Comparison of ENCODE assay signal across 28 cellular contexts in the genomic region with DNA sequence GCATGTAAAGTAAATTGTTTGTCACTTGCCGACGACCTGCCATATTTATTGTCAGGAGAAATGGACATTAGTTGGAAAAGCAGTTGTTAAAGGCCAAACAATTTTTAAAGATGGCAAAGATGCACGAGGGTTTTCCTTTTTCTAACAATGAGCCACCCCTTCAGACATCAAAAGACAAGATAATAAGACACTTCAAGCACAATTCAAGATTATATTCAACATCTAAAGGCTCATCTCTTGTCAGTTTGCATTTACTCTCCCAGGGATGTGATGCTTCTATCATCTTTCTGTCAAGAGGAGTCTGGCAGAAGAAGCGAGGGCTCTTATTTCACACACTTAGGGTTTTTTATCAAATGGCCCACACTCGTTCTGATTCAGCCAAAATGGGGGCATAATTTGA.
"Had no signal": no experiment of that assay in that cellular context is flagged by ENCODE, and none has a peak within 500 bp of the region (broad histone marks: within the 10 kb centered on the region; RNA-seq: fewer than 3 reads in every experiment).

No MANE protein-coding gene starts in this region.

- ATAC-seq: activated CD8-positive, alpha-beta memory T cell treated with anti-CD3 and anti-CD28 coated beads, Interleukin-2, amount 10 ng/mL, durations not matched to agents 7 days and 5 days; body of pancreas; Panc1; Right ventricle myocardium inferior; T-cell had no signal

- H3K4me1 Mint-ChIP-seq: activated B cell treated with CpG ODN at 0.5 μM for 24 hours; activated CD4-positive, alpha-beta T cell treated with anti-CD3 and anti-CD28 coated beads, Interleukin-2, amount 10 ng/mL, durations not matched to agents 24 days and 14 days; activated CD8-positive, alpha-beta memory T cell treated with anti-CD3 and anti-CD28 coated beads, Interleukin-2, amount 10 ng/mL, durations not matched to agents 7 days and 5 days; activated naive CD4-positive, alpha-beta T cell treated with anti-CD3 and anti-CD28 coated beads, Interleukin-2, amount 50 U/mL, for 24 hours; central memory CD8-positive, alpha-beta T cell; T-cell had no signal

- H3K9me3 Mint-ChIP-seq: activated B cell treated with CpG ODN at 0.5 μM for 24 hours; activated CD4-positive, alpha-beta T cell treated with anti-CD3 and anti-CD28 coated beads, Interleukin-2, amount 10 ng/mL, durations not matched to agents 24 days and 14 days; activated naive CD4-positive, alpha-beta T cell treated with anti-CD3 and anti-CD28 coated beads, Interleukin-2, amount 50 U/mL, for 24 hours; activated T-cell treated with anti-CD3 and anti-CD28 coated beads, Interleukin-2, amount 50 U/mL, for 24 hours; activated T-helper 1 cell treated with anti-CD3 and anti-CD28 coated beads, Interleukin-12 subunit alpha, Interleukin-12 subunit beta, Interleukin-2, Interleukin-4 antibody, amounts not matched to agents 30 ng/mL and 10 ng/mL and 1 ng/mL, durations not matched to agents 14 hours and 24 hours and 36 hours; central memory CD8-positive, alpha-beta T cell had no signal

- H3K27me3 Mint-ChIP-seq: activated B cell treated with CpG ODN at 0.5 μM for 24 hours; activated T-cell treated with anti-CD3 and anti-CD28 coated beads, Interleukin-2, amount 50 U/mL, for 24 hours; central memory CD8-positive, alpha-beta T cell; T-cell had no signal

- DNase-seq: activated B cell treated with CpG ODN at 0.5 μM for 24 hours; activated CD4-positive, alpha-beta T cell treated with anti-CD3 and anti-CD28 coated beads for 1 hour; activated CD4-positive, alpha-beta T cell treated with anti-CD3 and anti-CD28 coated beads, Interleukin-2, amount 10 ng/mL, durations not matched to agents 24 days and 14 days; activated CD4-positive, alpha-beta T cell treated with anti-CD3 and anti-CD28 coated beads, Interleukin-2, amount 50 U/mL, for 48 hours; activated CD8-positive, alpha-beta memory T cell treated with anti-CD3 and anti-CD28 coated beads, Interleukin-2, amount 10 ng/mL, durations not matched to agents 7 days and 5 days; activated effector memory CD4-positive, alpha-beta T cell treated with Interleukin-2 at 50 U/mL for 16 hours; activated naive CD4-positive, alpha-beta T cell; activated T-cell treated with anti-CD3 and anti-CD28 coated beads, Interleukin-2, amount 50 U/mL, for 24 hours; amniotic stem cell; body of pancreas; KG1; NCI-H1048; NCI-H146; NCI-H1930; NCI-H446 treated with DMSO at 0.1 percent for 48 hours; NCI-H524 treated with DMSO at 0.1 percent for 48 hours; NCI-H748 treated with DMSO at 0.1 percent for 48 hours; NK-92 treated with Interleukin-12 subunit alpha and Interleukin-12 subunit beta, amount 100 ng/mL, for 24 hours; OCI-M1; RPMI8226; T-cell; T-helper 2 cell; T1000 had no signal

- H3K4me3 Mint-ChIP-seq: activated B cell treated with CpG ODN at 0.5 μM for 24 hours; activated CD4-positive, alpha-beta T cell treated with anti-CD3 and anti-CD28 coated beads, Interleukin-2, amount 10 ng/mL, durations not matched to agents 24 days and 14 days; activated CD8-positive, alpha-beta memory T cell treated with anti-CD3 and anti-CD28 coated beads, Interleukin-2, amount 10 ng/mL, durations not matched to agents 7 days and 5 days; activated naive CD4-positive, alpha-beta T cell treated with anti-CD3 and anti-CD28 coated beads, Interleukin-2, amount 50 U/mL, for 24 hours; activated T-cell treated with anti-CD3 and anti-CD28 coated beads, Interleukin-2, amount 50 U/mL, for 24 hours; activated T-helper 1 cell treated with anti-CD3 and anti-CD28 coated beads, Interleukin-12 subunit alpha, Interleukin-12 subunit beta, Interleukin-2, Interleukin-4 antibody, amounts not matched to agents 30 ng/mL and 10 ng/mL and 1 ng/mL, durations not matched to agents 14 hours and 24 hours and 36 hours; central memory CD8-positive, alpha-beta T cell; T-cell had no signal

- H3K27ac Mint-ChIP-seq: activated B cell treated with CpG ODN at 0.5 μM for 24 hours; activated CD4-positive, alpha-beta T cell treated with anti-CD3 and anti-CD28 coated beads, Interleukin-2, amount 10 ng/mL, durations not matched to agents 24 days and 14 days; activated CD8-positive, alpha-beta memory T cell treated with anti-CD3 and anti-CD28 coated beads, Interleukin-2, amount 10 ng/mL, durations not matched to agents 7 days and 5 days; activated naive CD4-positive, alpha-beta T cell treated with anti-CD3 and anti-CD28 coated beads, Interleukin-2, amount 50 U/mL, for 24 hours; activated T-cell treated with anti-CD3 and anti-CD28 coated beads, Interleukin-2, amount 50 U/mL, for 24 hours; activated T-helper 1 cell treated with anti-CD3 and anti-CD28 coated beads, Interleukin-12 subunit alpha, Interleukin-12 subunit beta, Interleukin-2, Interleukin-4 antibody, amounts not matched to agents 30 ng/mL and 10 ng/mL and 1 ng/mL, durations not matched to agents 14 hours and 24 hours and 36 hours; T-cell had no signal
